ENCODE assay signal across 13 cellular contexts in genomic region chr2:42547014-42547413, GRCh38.
DNase-seq lines count a peak whose midpoint lies in the region; ATAC-seq and TF ChIP-seq lines count a peak whose summit lies in the region.
"Had no signal": no experiment of that assay in that cellular context is flagged by ENCODE, and none has a peak within 500 bp of the region (broad histone marks: within the 10 kb centered on the region; RNA-seq: fewer than 3 reads in every experiment).

No MANE protein-coding gene starts in this region.

- peaks cover 34% of the 10 kb centered on the region for H3F3A ChIP-seq in SU-DHL-6 (ENCODE audit: insufficient read depth)

- H3K9me2 ChIP-seq in SU-DHL-6 (replicated peaks; ENCODE audit: insufficient read depth, low read length), result no peaks in the 10 kb centered on the region

- H3K4me1 ChIP-seq in HUES6 (ENCODE audit: control insufficient read depth, insufficient read depth, low read length), result peaks cover 33% of the 10 kb centered on the region

- H3K27me3 ChIP-seq in HUES6 (ENCODE audit: control insufficient read depth, insufficient read depth, low read length) (no peaks in the 10 kb centered on the region), SU-DHL-6 (ENCODE audit: low read length) (no peaks in the 10 kb centered on the region)

- peak; percentile 74 for ATAC-seq in GM21390 (IDR thresholded peaks at IDR 0.05; ENCODE audit: unreplicated experiment)
- no peak for ATAC-seq in GM21576 (IDR thresholded peaks at IDR 0.05; ENCODE audit: unreplicated experiment)
- no peak for ATAC-seq in GM19035 (IDR thresholded peaks at IDR 0.05; ENCODE audit: unreplicated experiment)

- no peak for TF ChIP-seq CTCF in SU-DHL-6 (IDR thresholded peaks at IDR 0.05; ENCODE audit: insufficient read depth, low read length, poor library complexity, severe bottlenecking)

- no peaks in the 10 kb centered on the region for H4K20me1 ChIP-seq in SU-DHL-6 (ENCODE audit: low read depth, low read length)

- H3K4me2 ChIP-seq in SU-DHL-6 (ENCODE audit: low read depth, low read length, poor library complexity, severe bottlenecking), result peak overlapping the region; percentile 79

- H2AFZ ChIP-seq in SU-DHL-6 (ENCODE audit: low read depth, low read length, severe bottlenecking), result peak overlapping the region; percentile 79

- no peaks in the 10 kb centered on the region for H3K9me3 ChIP-seq in HUES6 (ENCODE audit: control insufficient read depth, insufficient read depth, low read depth, low read length)
- H3K9me3 ChIP-seq in SU-DHL-6 (ENCODE audit: insufficient read depth, low read length), result no peaks in the 10 kb centered on the region

- no peaks in the 10 kb centered on the region for H3K79me2 ChIP-seq in SU-DHL-6 (ENCODE audit: insufficient read depth, low read length)

- H3K9ac ChIP-seq in HUES6 (ENCODE audit: low read length), result peak overlapping the region; percentile 52
- H3K9ac ChIP-seq in SU-DHL-6 (ENCODE audit: low read length), result peak overlapping the region; percentile 67

- DNase-seq in superior temporal gyrus (ENCODE audit: extremely low spot score), result peak; percentile 19
- no peak for DNase-seq in activated effector memory CD4-positive, alpha-beta T cell treated with anti-CD3 and anti-CD28 coated beads, Interleukin-2, amount 50 U/mL, for 16 hours
- DNase-seq: amniotic stem cell, dermis blood vessel endothelial cell, kidney, NCI-H524, nephron progenitor cell, T1000 had no signal

- no peaks in the 10 kb centered on the region for H3K36me3 ChIP-seq in HUES6 (ENCODE audit: control insufficient read depth, insufficient read depth, low read length)
- H3K36me3 ChIP-seq in SU-DHL-6 (ENCODE audit: low read length), result no peaks in the 10 kb centered on the region

- no peak overlapping the region for H3K4me3 ChIP-seq in HUES6 (ENCODE audit: low read depth, low read length)
- peak overlapping the region; percentile 48 for H3K4me3 ChIP-seq in SU-DHL-6 (ENCODE audit: insufficient read depth, low read length, poor library complexity, severe bottlenecking)

- H3K27ac ChIP-seq in HUES6 (ENCODE audit: low read depth, low read length) (peak overlapping the region; percentile 80), SU-DHL-6 (ENCODE audit: low read depth, low read length) (peak overlapping the region; percentile 94)
